In genomic region chr17:80270836-80271235, GRCh38 we compare ENCODE assay signal across 8 cellular contexts. TPM values are rescaled to one million over a fixed set of nuclear protein-coding genes. Genes with fewer than 3 reads are reported as not detected.
DNase-seq lines count a peak whose midpoint lies in the region; ATAC-seq and TF ChIP-seq lines count a peak whose summit lies in the region.

No MANE protein-coding gene starts in this region.

- H3K27me3 ChIP-seq in PC-3 (ENCODE audit: low read length) (no peaks in the 10 kb centered on the region), prostate gland (replicated peaks; ENCODE audit: insufficient read depth) (no peaks in the 10 kb centered on the region)

- H3K4me1 ChIP-seq in PC-3 (ENCODE audit: insufficient read depth, low read length): no peaks in the 10 kb centered on the region
- H3K4me1 ChIP-seq in prostate gland (replicated peaks): no peaks in the 10 kb centered on the region

- peaks cover 17% of the 10 kb centered on the region for H3K36me3 ChIP-seq in PC-3 (ENCODE audit: low read depth, low read length)
- no peaks in the 10 kb centered on the region for H3K36me3 ChIP-seq in prostate gland

- H2AFZ ChIP-seq in PC-3 (ENCODE audit: low read length): no peak overlapping the region

- peaks cover 22% of the 10 kb centered on the region for H3K36me3 Mint-ChIP-seq in natural killer cell treated with Interleukin-12 subunit alpha and Interleukin-12 subunit beta and Interleukin-15 and Interleukin-18, amount 100 ng/mL, for 72 hours

- POLR2A ChIA-PET in PC-3 (lab: Charles Lee; ENCODE audit: unreplicated experiment): interaction anchor here (0.6 kb wide), 1 partner anchor 1735 kb away, joined by 5 read pairs; no protein-coding TSS in a partner anchor

- no peak overlapping the region for H3K4me2 ChIP-seq in PC-3 (ENCODE audit: low read length)

- no peaks in the 10 kb centered on the region for H3K9me3 Mint-ChIP-seq in natural killer cell treated with Interleukin-12 subunit alpha and Interleukin-12 subunit beta and Interleukin-15 and Interleukin-18, amount 100 ng/mL, for 72 hours

- no peaks in the 10 kb centered on the region for H4K20me1 ChIP-seq in PC-3 (ENCODE audit: low read length)

- no peak for TF ChIP-seq CTCF in PC-3 (conservative IDR thresholded peaks at IDR 0.05; ENCODE audit: low read depth, low read length)
- TF ChIP-seq CTCF in prostate gland (IDR thresholded peaks at IDR 0.05): no peak

- TF ChIP-seq POLR2A in prostate gland (IDR thresholded peaks at IDR 0.05): no peak

- no peak overlapping the region for H3K27ac Mint-ChIP-seq in natural killer cell treated with Interleukin-12 subunit alpha and Interleukin-12 subunit beta and Interleukin-15 and Interleukin-18, amount 100 ng/mL, for 72 hours

- H3F3A ChIP-seq in PC-3 (ENCODE audit: low read length, unreplicated experiment): no peaks in the 10 kb centered on the region

- peaks cover 26 to 34% of the 10 kb centered on the region in 2 donors for H3K4me1 Mint-ChIP-seq in natural killer cell treated with Interleukin-12 subunit alpha and Interleukin-12 subunit beta and Interleukin-15 and Interleukin-18, amount 100 ng/mL, for 72 hours (ENCODE audit: low read depth in 2 of 2)

- CTCF ChIA-PET in PC-3 (lab: Charles Lee): interaction anchor here (0.5 kb wide), 1 partner anchor 72 kb away, joined by 6 read pairs; no protein-coding TSS in a partner anchor

- BruUV-seq in PC-3 (replicated peaks; lab: Mats Ljungman, UMichigan): no TSS peak

- no peaks in the 10 kb centered on the region for H3K9me2 ChIP-seq in PC-3 (replicated peaks; ENCODE audit: low read length)

- ATAC-seq in PC-3 (peak; percentile 90), GM21529 (IDR thresholded peaks at IDR 0.05; ENCODE audit: unreplicated experiment) (no peak)
- peak; percentile 79 for ATAC-seq in natural killer cell treated with Interleukin-12 subunit alpha and Interleukin-12 subunit beta and Interleukin-15 and Interleukin-18, amount 100 ng/mL, for 72 hours

- intact Hi-C loops in PC-3 (cut with micrococcal nuclease) (no loop called here), prostate gland (cut with DNase I) (no loop called here)

- peak overlapping the region; percentile 69 for H3K4me3 Mint-ChIP-seq in natural killer cell treated with Interleukin-12 subunit alpha and Interleukin-12 subunit beta and Interleukin-15 and Interleukin-18, amount 100 ng/mL, for 72 hours

- no peaks in the 10 kb centered on the region for H3K79me2 ChIP-seq in PC-3 (ENCODE audit: low read length)

- DNase-seq in ELR (ENCODE audit: low read depth): peak; percentile 69
- peak; percentile 61 for DNase-seq in PC-3
- peak; percentile 61 for DNase-seq in amniotic epithelial cell (ENCODE audit: low read depth)
- no peak for DNase-seq in natural killer cell treated with Interleukin-12 subunit alpha and Interleukin-12 subunit beta and Interleukin-15 and Interleukin-18, amount 100 ng/mL, for 72 hours (ENCODE audit: low spot score)
- DNase-seq in NOMO-1 (lab: John Stamatoyannopoulos, UW; ENCODE audit: unreplicated experiment in 2 of 2): no peak
- DNase-seq in medulla oblongata (ENCODE audit: extremely low spot score): no peak
- no peak for DNase-seq in prostate gland (ENCODE audit: low spot score)

- WGBS in prostate gland: 75% methylated on average over 4 of the region's 4 CpGs

- H3K9me3 ChIP-seq in PC-3 (ENCODE audit: low read length) (no peaks in the 10 kb centered on the region), prostate gland (no peaks in the 10 kb centered on the region)

- no peaks in the 10 kb centered on the region for H3K27me3 Mint-ChIP-seq in natural killer cell treated with Interleukin-12 subunit alpha and Interleukin-12 subunit beta and Interleukin-15 and Interleukin-18, amount 100 ng/mL, for 72 hours

- H3K9ac ChIP-seq in PC-3 (ENCODE audit: low read length): no peak overlapping the region

- H3K27ac ChIP-seq in PC-3 (ENCODE audit: low read length) (no peak overlapping the region), prostate gland (no peak overlapping the region)

- H3K4me3 ChIP-seq in PC-3 (ENCODE audit: low read length) (no peak overlapping the region), prostate gland (no peak overlapping the region)

RNA-seq across cellular contexts. Expression of gene RNF213, which starts 10.2 kb away (rescaled TPM):
- total RNA-seq in PC-3 (2014; rRNA removed) (71.4 and 84.1 TPM in 2 replicates), prostate gland (100 to 1,000 TPM in 1 of 2 donors, 10 to 100 TPM in 1; 57.7 to 112 TPM)
- 1,000 to 10,000 TPM; 1,259 to 2,425 TPM for total RNA-seq in natural killer cell treated with Interleukin-12 subunit alpha and Interleukin-12 subunit beta and Interleukin-15 and Interleukin-18, amount 100 ng/mL, for 72 hours

RNA-seq across cellular contexts. Expression of gene SLC26A11, which starts 50.6 kb away (rescaled TPM):
- total RNA-seq in PC-3 (2014; rRNA removed) (15.0 and 18.4 TPM in 2 replicates), prostate gland (10 to 100 TPM; 16.9 to 32.4 TPM)
- 10 to 100 TPM in 1 of 2 donors, 1 to 10 TPM in 1; 5.5 to 19.3 TPM for total RNA-seq in natural killer cell treated with Interleukin-12 subunit alpha and Interleukin-12 subunit beta and Interleukin-15 and Interleukin-18, amount 100 ng/mL, for 72 hours

RNA-seq across cellular contexts. Expression of gene SGSH, which starts 50.7 kb away (rescaled TPM):
- 15.3 and 16.6 TPM in 2 replicates for total RNA-seq in PC-3 (2014; rRNA removed)
- total RNA-seq in natural killer cell treated with Interleukin-12 subunit alpha and Interleukin-12 subunit beta and Interleukin-15 and Interleukin-18, amount 100 ng/mL, for 72 hours: 10 to 100 TPM in 1 of 2 donors, 1 to 10 TPM in 1; 9.9 to 32.4 TPM
- 10 to 100 TPM; 41.2 to 95.7 TPM for total RNA-seq in prostate gland

Comparison
In these comparisons a context has a peak if more than half of its experiments do, and no peak if none do; other contexts are left out.
1. DNase-seq: peak in ELR (single experiment), PC-3 (single experiment) and amniotic epithelial cell (single experiment); none in natural killer cell treated with Interleukin-12 subunit alpha and Interleukin-12 subunit beta and Interleukin-15 and Interleukin-18, amount 100 ng/mL, for 72 hours (single experiment), NOMO-1 (0 of 2), medulla oblongata (single experiment) and prostate gland (single experiment).
2. RNA of gene RNF213, which starts 10.2 kb away (total RNA-seq): 1,259 to 2,425 TPM in natural killer cell treated with Interleukin-12 subunit alpha and Interleukin-12 subunit beta and Interleukin-15 and Interleukin-18, amount 100 ng/mL, for 72 hours; 57.7 to 112 TPM in prostate gland and 71.4 to 84.1 TPM in PC-3; every median in the first group is over 10 times any median in the second.